Comparison of ENCODE assay signal across 2 cellular contexts in genomic region chrX:13754765-13755164, GRCh38.
TF ChIP-seq lines count a peak whose summit lies in the region.

No MANE protein-coding gene starts in this region.

TF ChIP-seq in IMR-90, 13 proteins besides CTCF, POLR2A, EP300 and RAD21:
- TF ChIP-seq MAZ (IDR thresholded peaks at IDR 0.05; ENCODE audit: borderline replicate concordance, low read depth, low read length) (no peak), FOS (IDR thresholded peaks at IDR 0.05; ENCODE audit: low read depth, low read length) (no peak), CEBPB (IDR thresholded peaks at IDR 0.05; ENCODE audit: low read depth, low read length) (0 out of 2 replicates have a peak, but pooled peaks have one; percentile 17), SMC3 (IDR thresholded peaks at IDR 0.05; ENCODE audit: low read depth, low read length) (no peak), MXI1 (IDR thresholded peaks at IDR 0.05; ENCODE audit: borderline replicate concordance, low read depth, low read length) (no peak)
TF ChIP-seq in IMR-90: peak in this region for 1.

TF ChIP-seq in K562, 482 proteins besides CTCF, POLR2A, EP300 and RAD21:
- TF ChIP-seq ZNF274 (IDR thresholded peaks at IDR 0.05; ENCODE audit: borderline replicate concordance, low read depth, low read length) (no peak), CEBPB (tag; IDR thresholded peaks at IDR 0.05) (0 out of 2 replicates have a peak, but pooled peaks have one; percentile 11)
